19 cellular contexts compared by ENCODE assay signal in the genomic region with DNA sequence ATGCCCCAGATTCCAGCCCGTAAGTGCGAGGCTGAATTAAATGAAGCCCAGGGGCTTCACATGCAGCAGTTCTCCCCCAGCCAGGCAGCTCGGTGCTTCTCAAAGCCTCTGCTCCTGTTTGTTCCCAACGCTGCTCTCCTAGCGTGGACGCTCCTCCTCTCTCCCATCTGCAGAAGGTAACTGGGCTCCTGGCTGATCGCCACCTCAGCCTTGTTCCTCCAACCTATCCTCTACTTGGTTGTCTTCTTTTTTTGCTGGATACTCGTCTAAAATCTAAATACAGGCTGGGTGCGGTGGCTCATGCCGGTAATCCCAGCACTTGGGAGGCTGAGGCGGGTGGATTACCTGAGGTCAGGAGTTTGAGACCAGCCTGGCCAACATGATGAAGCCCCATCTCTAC.
DNase-seq lines count a peak whose midpoint lies in the region; FAIRE-seq and TF ChIP-seq lines count a peak whose summit lies in the region.
"Had no signal": no experiment of that assay in that cellular context is flagged by ENCODE, and none has a peak within 500 bp of the region (broad histone marks: within the 10 kb centered on the region; RNA-seq: fewer than 3 reads in every experiment).

No MANE protein-coding gene starts in this region.

- no peak overlapping the region for H2AK5ac ChIP-seq in H9 (ENCODE audit: insufficient read length, low read length)

- no peak overlapping the region for H3T11ph ChIP-seq in H9 (ENCODE audit: low read length)

- no peak overlapping the region for H3K27ac ChIP-seq in right atrium auricular region
- H3K27ac ChIP-seq in H9 (ENCODE audit: insufficient read length, low read depth, low read length), result no peak overlapping the region
- H3K27ac ChIP-seq: BLaER1, C4-2B had no signal

- no peaks in the 10 kb centered on the region for H3K79me1 ChIP-seq in H9 (ENCODE audit: insufficient read depth, low read depth, low read length, poor library complexity, severe bottlenecking)

- H3K36me3 Mint-ChIP-seq in H9 (ENCODE audit: insufficient read depth in 1 of 3, low read depth in 3 of 3) (peaks cover 35 to 63% (median 45%) of the 10 kb centered on the region in 3 experiments), osteocyte (ENCODE audit: unreplicated experiment) (peaks cover 40% of the 10 kb centered on the region)
- H3K36me3 Mint-ChIP-seq: CD4-positive, CD25-positive, alpha-beta regulatory T cell; CD8-positive, alpha-beta T cell had no signal

- intact Hi-C loops in cardiac septum (cut with DNase I), result no loop called here

- no peak overlapping the region for H2BK20ac ChIP-seq in H9 (ENCODE audit: low read depth, low read length, poor library complexity, severe bottlenecking)

- H3K36me3 ChIP-seq in right atrium auricular region, result peaks cover 67% of the 10 kb centered on the region

- peak; percentile 53 for DNase-seq in right atrium auricular region (ENCODE audit: low spot score)
- no peak for DNase-seq in cardiac septum (ENCODE audit: low spot score)
- DNase-seq in H9, result peak; percentile 8
- peak; percentile 65 for DNase-seq in osteocyte (ENCODE audit: extremely low spot score, unreplicated experiment)
- DNase-seq in H54 (ENCODE audit: insufficient read length, low spot score), result no peak
- DNase-seq in dedifferentiated amniotic fluid mesenchymal stem cell (ENCODE audit: extremely low spot score), result no peak
- DNase-seq: CD4-positive, CD25-positive, alpha-beta regulatory T cell; CD8-positive, alpha-beta T cell; DMS 273 treated with DMSO at 0.1 percent for 48 hours; DMS79; EL; GDM1; GOT3; H7 had no signal

- no peak overlapping the region for H3K4me3 Mint-ChIP-seq in H9
- no peak overlapping the region for H3K4me3 Mint-ChIP-seq in osteocyte (ENCODE audit: unreplicated experiment)
- H3K4me3 Mint-ChIP-seq: B cell; CD4-positive, CD25-positive, alpha-beta regulatory T cell; CD8-positive, alpha-beta T cell had no signal

- H3K4me1 Mint-ChIP-seq in H9 (no peaks in the 10 kb centered on the region), osteocyte (ENCODE audit: unreplicated experiment) (no peaks in the 10 kb centered on the region)
- H3K4me1 Mint-ChIP-seq: CD4-positive, CD25-positive, alpha-beta regulatory T cell had no signal

- no CpG with 5 or more reads among the region's 11 CpGs for WGBS in H9 (ENCODE audit: extremely low coverage, insufficient read length, low lambda C conversion rate)

- H3K18ac ChIP-seq in H9 (ENCODE audit: insufficient read length, low read depth, low read length), result no peak overlapping the region

- H3K4me1 ChIP-seq in right atrium auricular region (no peaks in the 10 kb centered on the region), H9 (ENCODE audit: insufficient read depth, low read length) (no peaks in the 10 kb centered on the region)

- H3K27ac Mint-ChIP-seq in H9 (no peak overlapping the region), osteocyte (ENCODE audit: unreplicated experiment) (no peak overlapping the region)
- H3K27ac Mint-ChIP-seq: B cell; CD4-positive, CD25-positive, alpha-beta regulatory T cell; CD8-positive, alpha-beta T cell had no signal

- H2BK120ac ChIP-seq in H9 (ENCODE audit: low read depth, low read length, poor library complexity, severe bottlenecking), result no peak overlapping the region

- H3K79me2 ChIP-seq in H9 (ENCODE audit: insufficient read depth, low read length), result no peaks in the 10 kb centered on the region

- no peak overlapping the region for H4K5ac ChIP-seq in H9 (ENCODE audit: insufficient read length, low read depth, low read length)

- no peak overlapping the region for H3K56ac ChIP-seq in H9 (ENCODE audit: insufficient read length, low read depth, low read length)

- H3K9me3 ChIP-seq in right atrium auricular region (no peaks in the 10 kb centered on the region), H9 (ENCODE audit: control insufficient read depth, low read depth, low read length) (no peaks in the 10 kb centered on the region)
- H3K9me3 ChIP-seq: BLaER1 had no signal

- H3K9me3 Mint-ChIP-seq in H9, result no peaks in the 10 kb centered on the region
- H3K9me3 Mint-ChIP-seq in osteocyte (ENCODE audit: unreplicated experiment), result no peaks in the 10 kb centered on the region
- H3K9me3 Mint-ChIP-seq: CD4-positive, CD25-positive, alpha-beta regulatory T cell; CD8-positive, alpha-beta T cell had no signal

- no peak overlapping the region for H3K4me3 ChIP-seq in right atrium auricular region
- H3K4me3 ChIP-seq: BLaER1, GM12878 had no signal

- H3K27me3 ChIP-seq in right atrium auricular region (no peaks in the 10 kb centered on the region), H9 (ENCODE audit: insufficient read depth, low read length) (no peaks in the 10 kb centered on the region)
- H3K27me3 ChIP-seq: BLaER1 had no signal

- FAIRE-seq in H54 (lab: Jason Lieb, UNC), result no peak
- FAIRE-seq: D721Med, GM12878 had no signal

- no peak overlapping the region for H4K91ac ChIP-seq in H9 (ENCODE audit: insufficient read length, low read depth, low read length)

- H3K23ac ChIP-seq in H9 (ENCODE audit: insufficient read length, low read depth, low read length), result no peak overlapping the region

- H2BK15ac ChIP-seq in H9 (ENCODE audit: low read depth, low read length), result no peak overlapping the region

- H3K27me3 Mint-ChIP-seq in H9 (ENCODE audit: low read depth) (no peaks in the 10 kb centered on the region), osteocyte (ENCODE audit: unreplicated experiment) (no peaks in the 10 kb centered on the region)
- H3K27me3 Mint-ChIP-seq: B cell; CD4-positive, CD25-positive, alpha-beta regulatory T cell had no signal

- no peak overlapping the region for H2BK5ac ChIP-seq in H9 (ENCODE audit: insufficient read length, low read length)

- no peak for TF ChIP-seq CTCF in right atrium auricular region (IDR thresholded peaks at IDR 0.05)
- TF ChIP-seq CTCF in H9 (conservative IDR thresholded peaks at IDR 0.05), result no peak
- TF ChIP-seq CTCF in osteocyte (IDR thresholded peaks at IDR 0.05), result no peak

- no peak overlapping the region for H3K14ac ChIP-seq in H9 (ENCODE audit: insufficient read depth, low read length)

- H3K23me2 ChIP-seq in H9 (ENCODE audit: insufficient read length, low read depth, low read length, poor library complexity, severe bottlenecking), result no peaks in the 10 kb centered on the region

- no peak overlapping the region for H4K8ac ChIP-seq in H9 (replicated peaks; ENCODE audit: insufficient read length, low read depth, low read length)

- H2AFZ ChIP-seq in H9 (ENCODE audit: low read length), result no peak overlapping the region

- TF ChIP-seq POLR2A in H54 (IDR thresholded peaks at IDR 0.05; ENCODE audit: low read depth, low read length), result no peak

- H3K4ac ChIP-seq in H9 (ENCODE audit: low read depth, low read length), result no peak overlapping the region

- H4K20me1 ChIP-seq in H9 (ENCODE audit: control insufficient read depth, insufficient read depth, insufficient read length), result no peaks in the 10 kb centered on the region

- no peak overlapping the region for H3K4me2 ChIP-seq in H9 (ENCODE audit: insufficient read depth, insufficient read length, low read length)
- H3K4me2 ChIP-seq: BLaER1 had no signal

- no peak overlapping the region for H2BK12ac ChIP-seq in H9 (ENCODE audit: insufficient read length, low read depth, low read length)

- H3K9ac ChIP-seq in H9 (ENCODE audit: extremely low read depth, insufficient read length, low read length), result no peak overlapping the region
- H3K9ac ChIP-seq: BLaER1 had no signal

Comparison
In these comparisons a context has a peak if more than half of its experiments do, and no peak if none do; other contexts are left out.
1. DNase-seq: peak in right atrium auricular region (single experiment), H9 (single experiment) and osteocyte (single experiment); none in cardiac septum (single experiment), H54 (single experiment) and dedifferentiated amniotic fluid mesenchymal stem cell (single experiment).